ENCODE assay signal across 19 cellular contexts in genomic region chr15:81492303-81492702, GRCh38.
DNase-seq lines count a peak whose midpoint lies in the region; ATAC-seq, FAIRE-seq and TF ChIP-seq lines count a peak whose summit lies in the region.
"Had no signal": no experiment of that assay in that cellular context is flagged by ENCODE, and none has a peak within 500 bp of the region (broad histone marks: within the 10 kb centered on the region; RNA-seq: fewer than 3 reads in every experiment).

No MANE protein-coding gene starts in this region.

- intact Hi-C loops in vagina (cut with DNase I): no loop called here

- H3K4me3 ChIP-seq in astrocyte (ENCODE audit: insufficient read depth, low read depth, low read length) (no peak overlapping the region), vagina (no peak overlapping the region)
- H3K4me3 ChIP-seq: HAP-1, spleen had no signal

- H3K27ac Mint-ChIP-seq in astrocyte (ENCODE audit: unreplicated experiment): no peak overlapping the region
- H3K27ac Mint-ChIP-seq in stimulated activated memory B cell treated with anti-CD40 and anti-IgM and Interleukin-4, amounts not matched to agents 10 μg/mL and 1 μg/mL and 100 μg/mL, for 72 hours: no peak overlapping the region
- H3K27ac Mint-ChIP-seq: activated T-helper 2 cell treated with anti-CD3 and anti-CD28 coated beads, Interferon-gamma antibody, Interleukin-2, Interleukin-4, amounts not matched to agents 10 μg/mL and 5 μg/mL and 100 μg/mL, durations not matched to agents 14 hours and 24 hours and 36 hours had no signal

- H3K4me1 ChIP-seq in astrocyte (ENCODE audit: insufficient read depth, low read length) (peaks cover 7% of the 10 kb centered on the region), foreskin keratinocyte (no peaks in the 10 kb centered on the region), vagina (no peaks in the 10 kb centered on the region)
- H3K4me1 ChIP-seq: Caco-2, HAP-1, spleen had no signal

- peaks cover 2% of the 10 kb centered on the region for H3K9me3 Mint-ChIP-seq in astrocyte (ENCODE audit: unreplicated experiment)
- H3K9me3 Mint-ChIP-seq in stimulated activated memory B cell treated with anti-CD40 and anti-IgM and Interleukin-4, amounts not matched to agents 10 μg/mL and 1 μg/mL and 100 μg/mL, for 72 hours: peaks cover 6% of the 10 kb centered on the region
- H3K9me3 Mint-ChIP-seq: activated T-helper 2 cell treated with anti-CD3 and anti-CD28 coated beads, Interferon-gamma antibody, Interleukin-2, Interleukin-4, amounts not matched to agents 10 μg/mL and 5 μg/mL and 100 μg/mL, durations not matched to agents 14 hours and 24 hours and 36 hours had no signal

- H3K9me3 ChIP-seq in astrocyte (ENCODE audit: insufficient read depth, low read depth, low read length) (no peaks in the 10 kb centered on the region), vagina (no peaks in the 10 kb centered on the region)
- H3K9me3 ChIP-seq: Caco-2, HAP-1, spleen had no signal

- no peaks in the 10 kb centered on the region for H3K36me3 Mint-ChIP-seq in astrocyte (ENCODE audit: low read depth, unreplicated experiment)
- H3K36me3 Mint-ChIP-seq in stimulated activated memory B cell treated with anti-CD40 and anti-IgM and Interleukin-4, amounts not matched to agents 10 μg/mL and 1 μg/mL and 100 μg/mL, for 72 hours: no peaks in the 10 kb centered on the region

- H2AFZ ChIP-seq in astrocyte (ENCODE audit: low read depth, low read length): no peak overlapping the region

- no peak for FAIRE-seq in astrocyte (lab: Jason Lieb, UNC)
- FAIRE-seq: A204.1, endometrium, HTR-8/SVneo had no signal

- no peak overlapping the region for H3K9ac ChIP-seq in astrocyte (ENCODE audit: low read length)

- TF ChIP-seq CTCF in astrocyte (IDR thresholded peaks at IDR 0.05; ENCODE audit: insufficient read depth, low read depth, low read length): no peak
- TF ChIP-seq CTCF in foreskin keratinocyte (conservative IDR thresholded peaks at IDR 0.05): no peak
- TF ChIP-seq CTCF in vagina (IDR thresholded peaks at IDR 0.05): no peak

- H3K79me2 ChIP-seq in astrocyte (ENCODE audit: insufficient read depth, low read length): no peaks in the 10 kb centered on the region

- in situ Hi-C loops in ACHN (cut with HindIII; ENCODE audit: low pct_ligation_motif_present, low pct_unique_long_range_greater_than_20kb, low sequenced_read_pairs): no loop called here

- peak; percentile 35 for DNase-seq in NCI-H2029 treated with DMSO at 0.1 percent for 48 hours (lab: John Stamatoyannopoulos, UW)
- no peak for DNase-seq in NCI-H2029 (lab: John Stamatoyannopoulos, UW)
- peak; percentile 82 for DNase-seq in astrocyte (ENCODE audit: low read depth)
- DNase-seq in foreskin keratinocyte: no peak
- DNase-seq in superior temporal gyrus (ENCODE audit: extremely low spot score): peak; percentile 43
- DNase-seq in ACHN: no peak
- DNase-seq in vagina (ENCODE audit: extremely low spot score in 2 of 2): no peak
- DNase-seq: activated CD4-positive, alpha-beta T cell treated with anti-CD3 and anti-CD28 coated beads, Interleukin-2, amount 50 U/mL, for 4 hours; Caco-2; MV-4-11; NCI-H82; SHP77; spleen had no signal

- H3K36me3 ChIP-seq in astrocyte (ENCODE audit: insufficient read depth, low read length) (no peaks in the 10 kb centered on the region), vagina (no peaks in the 10 kb centered on the region)
- H3K36me3 ChIP-seq: HAP-1, spleen had no signal

- H3K4me2 ChIP-seq in astrocyte (ENCODE audit: low read length): peak overlapping the region; percentile 46

- no peaks in the 10 kb centered on the region for H3K4me1 Mint-ChIP-seq in astrocyte (ENCODE audit: low read depth, unreplicated experiment)
- no peaks in the 10 kb centered on the region for H3K4me1 Mint-ChIP-seq in stimulated activated memory B cell treated with anti-CD40 and anti-IgM and Interleukin-4, amounts not matched to agents 10 μg/mL and 1 μg/mL and 100 μg/mL, for 72 hours

- H3K27me3 ChIP-seq in astrocyte (ENCODE audit: insufficient read depth, low read length) (no peaks in the 10 kb centered on the region), foreskin keratinocyte (no peaks in the 10 kb centered on the region), vagina (no peaks in the 10 kb centered on the region)

- no peak overlapping the region for H3K27ac ChIP-seq in astrocyte (ENCODE audit: low read depth, low read length)
- H3K27ac ChIP-seq in foreskin keratinocyte: no peak overlapping the region
- no peak overlapping the region for H3K27ac ChIP-seq in vagina
- H3K27ac ChIP-seq: spleen had no signal

- TF ChIP-seq POLR2A in vagina (IDR thresholded peaks at IDR 0.05): no peak

- H3K4me3 Mint-ChIP-seq in astrocyte (ENCODE audit: unreplicated experiment): no peak overlapping the region
- H3K4me3 Mint-ChIP-seq in stimulated activated memory B cell treated with anti-CD40 and anti-IgM and Interleukin-4, amounts not matched to agents 10 μg/mL and 1 μg/mL and 100 μg/mL, for 72 hours: no peak overlapping the region

- peaks cover 12% of the 10 kb centered on the region for H3K27me3 Mint-ChIP-seq in astrocyte (ENCODE audit: low read depth, unreplicated experiment)
- H3K27me3 Mint-ChIP-seq in stimulated activated memory B cell treated with anti-CD40 and anti-IgM and Interleukin-4, amounts not matched to agents 10 μg/mL and 1 μg/mL and 100 μg/mL, for 72 hours: peaks cover 28% of the 10 kb centered on the region

- no peaks in the 10 kb centered on the region for H4K20me1 ChIP-seq in astrocyte (ENCODE audit: insufficient read depth, low read length)

- ATAC-seq in foreskin keratinocyte: peak; percentile 23
- no peak for ATAC-seq in stimulated activated memory B cell treated with anti-CD40 and anti-IgM and Interleukin-4, amounts not matched to agents 10 μg/mL and 1 μg/mL and 100 μg/mL, for 72 hours

Comparison
In these comparisons a context has a peak if more than half of its experiments do, and no peak if none do; other contexts are left out.
1. DNase-seq: peak in NCI-H2029 treated with DMSO at 0.1 percent for 48 hours (single experiment), astrocyte (single experiment) and superior temporal gyrus (single experiment); none in NCI-H2029 (single experiment), foreskin keratinocyte (0 of 2), ACHN (single experiment) and vagina (0 of 2).